9 cellular contexts compared by ENCODE assay signal in genomic region chr12:74365178-74365964, GRCh38.
A peak's percentile ranks its signal among the peaks of the same experiment; 100 is the strongest.
DNase-seq lines count a peak whose midpoint lies in the region; ATAC-seq, FAIRE-seq and TF ChIP-seq lines count a peak whose summit lies in the region.
"Had no signal": no experiment of that assay in that cellular context is flagged by ENCODE, and none has a peak within 500 bp of the region (broad histone marks: within the 10 kb centered on the region; RNA-seq: fewer than 3 reads in every experiment).

No MANE protein-coding gene starts in this region.

- DNase-seq in DMS53 treated with DMSO at 0.1 percent for 48 hours (lab: John Stamatoyannopoulos, UW; ENCODE audit: unreplicated experiment): peak; percentile 18
- peak; percentile 28 for DNase-seq in RCC 7860 (ENCODE audit: low spot score)
- DNase-seq in foreskin keratinocyte: peak; percentile 8 to 11
- DNase-seq in upper lobe of right lung: no peak
- DNase-seq in uterus: no peak

- H3K4me3 ChIP-seq in upper lobe of right lung: no peak overlapping the region
- no peak overlapping the region for H3K4me3 ChIP-seq in uterus

- no peaks in the 10 kb centered on the region for H3K36me3 ChIP-seq in upper lobe of right lung
- H3K36me3 ChIP-seq in uterus: no peaks in the 10 kb centered on the region
- H3K36me3 ChIP-seq: neutrophil had no signal

- ATAC-seq in GM18909 (IDR thresholded peaks at IDR 0.05; ENCODE audit: poor library complexity, unreplicated experiment) (peak; percentile 86), HG03066 (IDR thresholded peaks at IDR 0.05; ENCODE audit: low read depth, unreplicated experiment) (peak; percentile 84), foreskin keratinocyte (peak; percentile 80), upper lobe of right lung (peak; percentile 55)
- ATAC-seq in activated CD4-positive, CD25-positive, alpha-beta regulatory T cell treated with anti-CD3 and anti-CD28 coated beads, Interleukin-2, amount 50 U/mL, for 24 hours: no peak

- no peak overlapping the region for H3K27ac ChIP-seq in foreskin keratinocyte
- no peak overlapping the region for H3K27ac ChIP-seq in upper lobe of right lung
- H3K27ac ChIP-seq in uterus: no peak overlapping the region
- H3K27ac ChIP-seq: neutrophil had no signal

- peak; percentile 72 for TF ChIP-seq CTCF in foreskin keratinocyte (conservative IDR thresholded peaks at IDR 0.05)
- peak; percentile 12 for TF ChIP-seq CTCF in upper lobe of right lung (IDR thresholded peaks at IDR 0.05)
- TF ChIP-seq CTCF in uterus (IDR thresholded peaks at IDR 0.05): peak in 1 of 4 experiments; percentile 4

- H3K4me1 ChIP-seq in foreskin keratinocyte (no peaks in the 10 kb centered on the region), upper lobe of right lung (no peaks in the 10 kb centered on the region), uterus (no peaks in the 10 kb centered on the region)

- H3K9me3 ChIP-seq in upper lobe of right lung (no peaks in the 10 kb centered on the region), uterus (no peaks in the 10 kb centered on the region)
- H3K9me3 ChIP-seq: neutrophil had no signal

- TF ChIP-seq POLR2A in uterus (IDR thresholded peaks at IDR 0.05): no peak

- H3K27me3 ChIP-seq in foreskin keratinocyte (no peaks in the 10 kb centered on the region), upper lobe of right lung (no peaks in the 10 kb centered on the region), uterus (no peaks in the 10 kb centered on the region)
- H3K27me3 ChIP-seq: neutrophil had no signal

- no peak for FAIRE-seq in RCC 7860 (lab: Jason Lieb, UNC)

- intact Hi-C loops in upper lobe of right lung (cut with DNase I): no loop called here
- intact Hi-C loops in uterus (cut with DNase I; ENCODE audit: low total_unique reads): no loop called here

Comparison
In these comparisons a context has a peak if more than half of its experiments do, and no peak if none do; other contexts are left out.
1. DNase-seq: peak in DMS53 treated with DMSO at 0.1 percent for 48 hours (single experiment), RCC 7860 (single experiment) and foreskin keratinocyte (2 of 2); none in upper lobe of right lung (single experiment) and uterus (0 of 2).
2. ATAC-seq: peak in GM18909 (single experiment), HG03066 (single experiment), foreskin keratinocyte (single experiment) and upper lobe of right lung (single experiment); none in activated CD4-positive, CD25-positive, alpha-beta regulatory T cell treated with anti-CD3 and anti-CD28 coated beads, Interleukin-2, amount 50 U/mL, for 24 hours (0 of 2).